ENCODE assay signal across 1 cellular context in the genomic region with DNA sequence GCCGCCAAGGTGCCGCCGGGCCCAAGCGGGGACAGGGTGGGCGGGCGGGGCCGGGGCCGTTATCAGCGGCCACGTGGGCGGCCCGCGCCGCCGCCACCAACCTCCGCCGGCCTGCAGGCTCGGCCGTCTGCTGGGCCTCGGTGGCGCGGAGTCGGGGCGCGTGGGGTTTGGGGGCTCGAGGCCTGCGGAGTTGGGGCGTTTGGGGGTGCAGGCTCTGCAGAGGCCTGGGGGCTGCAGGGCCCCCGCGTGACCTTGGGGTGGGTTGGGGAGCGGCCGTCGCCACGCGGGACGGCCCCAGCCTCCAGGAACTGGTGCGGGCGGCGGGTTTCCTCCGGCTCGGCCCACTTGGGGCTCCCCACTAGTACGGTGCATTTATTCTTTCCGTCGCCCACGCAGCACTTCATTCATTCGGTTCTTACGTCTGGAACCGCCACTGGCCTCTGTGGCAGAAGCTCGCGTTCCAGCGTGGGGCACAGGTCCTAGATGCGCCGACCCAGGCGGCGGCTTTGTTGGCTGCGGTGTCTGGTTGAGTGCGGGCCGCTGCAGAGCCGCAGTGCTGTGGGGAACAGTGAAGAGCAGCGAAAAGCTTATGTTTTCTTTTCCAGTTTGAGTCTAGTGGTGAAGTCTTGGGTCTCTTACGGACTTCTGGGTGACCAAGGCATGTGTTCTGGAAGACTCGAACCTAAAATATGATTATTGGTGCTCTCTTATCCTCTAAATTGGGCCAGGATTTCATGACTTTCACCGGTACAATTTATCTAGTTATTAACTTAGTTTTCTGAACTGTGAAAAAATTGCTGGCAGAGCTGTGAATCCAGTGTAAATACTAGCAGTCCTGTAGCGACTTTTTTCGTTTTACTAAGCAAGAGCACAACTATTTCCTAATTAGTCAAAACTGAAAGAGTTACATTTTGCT.
A peak's percentile ranks its signal among the peaks of the same experiment; 100 is the strongest.
TF ChIP-seq lines count a peak whose summit lies in the region.

No MANE protein-coding gene starts in this region.

TF ChIP-seq in K562, 482 proteins besides CTCF, POLR2A, EP300 and RAD21 (continued from another document and continues in another):
- no peak for TF ChIP-seq ZNF280B (CRISPR knock-in tag; IDR thresholded peaks at IDR 0.05)
- no peak for TF ChIP-seq SPI1 (IDR thresholded peaks at IDR 0.05; ENCODE audit: borderline replicate concordance, low read depth, low read length)
- no peak for TF ChIP-seq ZNF699 (CRISPR knock-in tag; IDR thresholded peaks at IDR 0.05; ENCODE audit: insufficient replicate concordance)
- TF ChIP-seq MITF (IDR thresholded peaks at IDR 0.05): no peak
- TF ChIP-seq GATAD2A (IDR thresholded peaks at IDR 0.05): no peak
- no peak for TF ChIP-seq MCM5 (IDR thresholded peaks at IDR 0.05; ENCODE audit: low read depth)
- TF ChIP-seq, protein P1, sequence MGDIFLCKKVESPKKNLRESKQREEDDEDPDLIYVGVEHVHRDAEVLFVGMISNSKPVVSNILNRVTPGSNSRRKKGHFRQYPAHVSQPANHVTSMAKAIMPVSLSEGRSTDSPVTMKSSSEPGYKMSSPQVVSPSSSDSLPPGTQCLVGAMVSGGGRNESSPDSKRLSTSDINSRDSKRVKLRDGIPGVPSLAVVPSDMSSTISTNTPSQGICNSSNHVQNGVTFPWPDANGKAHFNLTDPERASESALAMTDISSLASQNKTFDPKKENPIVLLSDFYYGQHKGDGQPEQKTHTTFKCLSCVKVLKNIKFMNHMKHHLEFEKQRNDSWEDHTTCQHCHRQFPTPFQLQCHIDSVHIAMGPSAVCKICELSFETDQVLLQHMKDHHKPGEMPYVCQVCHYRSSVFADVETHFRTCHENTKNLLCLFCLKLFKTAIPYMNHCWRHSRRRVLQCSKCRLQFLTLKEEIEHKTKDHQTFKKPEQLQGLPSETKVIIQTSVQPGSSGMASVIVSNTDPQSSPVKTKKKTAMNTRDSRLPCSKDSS (IDR thresholded peaks at IDR 0.05; ENCODE audit: low read depth, partially characterized antibody): no peak
- no peak for TF ChIP-seq HDAC6 (IDR thresholded peaks at IDR 0.05; ENCODE audit: low read depth, low read length)
- TF ChIP-seq POU5F1 (IDR thresholded peaks at IDR 0.05; ENCODE audit: borderline replicate concordance, low read depth, low read length, partially characterized antibody): no peak
- TF ChIP-seq STAG1 (CRISPR knock-in tag; IDR thresholded peaks at IDR 0.05; ENCODE audit: borderline replicate concordance): no peak
- no peak for TF ChIP-seq ZBTB7A (IDR thresholded peaks at IDR 0.05; ENCODE audit: borderline replicate concordance, control insufficient read depth, low read depth, low read length)
- TF ChIP-seq ZNF785 (CRISPR knock-in tag; IDR thresholded peaks at IDR 0.05): no peak
- TF ChIP-seq ELF4 (CRISPR knock-in tag; IDR thresholded peaks at IDR 0.05): no peak
- peak; percentile 22 to 45; a peak in 1 of 4 replicates for TF ChIP-seq TBL1XR1 (IDR thresholded peaks at IDR 0.05; ENCODE audit: low read length in 2 of 2)
- no peak; a peak in 1 of 4 replicates for TF ChIP-seq ZMIZ1 (IDR thresholded peaks at IDR 0.05; ENCODE audit: low read depth in 2 of 2, low read length in 2 of 2)
- TF ChIP-seq PYGO2 (tag; IDR thresholded peaks at IDR 0.05): no peak
- TF ChIP-seq, protein P2, sequence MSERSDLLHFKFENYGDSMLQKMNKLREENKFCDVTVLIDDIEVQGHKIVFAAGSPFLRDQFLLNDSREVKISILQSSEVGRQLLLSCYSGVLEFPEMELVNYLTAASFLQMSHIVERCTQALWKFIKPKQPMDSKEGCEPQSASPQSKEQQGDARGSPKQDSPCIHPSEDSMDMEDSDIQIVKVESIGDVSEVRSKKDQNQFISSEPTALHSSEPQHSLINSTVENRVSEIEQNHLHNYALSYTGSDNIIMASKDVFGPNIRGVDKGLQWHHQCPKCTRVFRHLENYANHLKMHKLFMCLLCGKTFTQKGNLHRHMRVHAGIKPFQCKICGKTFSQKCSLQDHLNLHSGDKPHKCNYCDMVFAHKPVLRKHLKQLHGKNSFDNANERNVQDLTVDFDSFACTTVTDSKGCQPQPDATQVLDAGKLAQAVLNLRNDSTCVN (CRISPR knock-in tag; IDR thresholded peaks at IDR 0.05): no peak
- no peak for TF ChIP-seq ZFP30 (CRISPR knock-in tag; IDR thresholded peaks at IDR 0.05; ENCODE audit: borderline replicate concordance)
- no peak for TF ChIP-seq ZNF140 (CRISPR knock-in tag; IDR thresholded peaks at IDR 0.05)
- TF ChIP-seq, protein P3, sequence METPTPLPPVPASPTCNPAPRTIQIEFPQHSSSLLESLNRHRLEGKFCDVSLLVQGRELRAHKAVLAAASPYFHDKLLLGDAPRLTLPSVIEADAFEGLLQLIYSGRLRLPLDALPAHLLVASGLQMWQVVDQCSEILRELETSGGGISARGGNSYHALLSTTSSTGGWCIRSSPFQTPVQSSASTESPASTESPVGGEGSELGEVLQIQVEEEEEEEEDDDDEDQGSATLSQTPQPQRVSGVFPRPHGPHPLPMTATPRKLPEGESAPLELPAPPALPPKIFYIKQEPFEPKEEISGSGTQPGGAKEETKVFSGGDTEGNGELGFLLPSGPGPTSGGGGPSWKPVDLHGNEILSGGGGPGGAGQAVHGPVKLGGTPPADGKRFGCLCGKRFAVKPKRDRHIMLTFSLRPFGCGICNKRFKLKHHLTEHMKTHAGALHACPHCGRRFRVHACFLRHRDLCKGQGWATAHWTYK (CRISPR knock-in tag; IDR thresholded peaks at IDR 0.05): peak; percentile 89; the same call in 1 of the 2 replicates
- TF ChIP-seq FUS (optimal IDR thresholded peaks at IDR 0.05; ENCODE audit: low read depth, low read length): no peak
- TF ChIP-seq XRCC5 (IDR thresholded peaks at IDR 0.05; ENCODE audit: low read depth, low read length): no peak
- TF ChIP-seq, protein P4, sequence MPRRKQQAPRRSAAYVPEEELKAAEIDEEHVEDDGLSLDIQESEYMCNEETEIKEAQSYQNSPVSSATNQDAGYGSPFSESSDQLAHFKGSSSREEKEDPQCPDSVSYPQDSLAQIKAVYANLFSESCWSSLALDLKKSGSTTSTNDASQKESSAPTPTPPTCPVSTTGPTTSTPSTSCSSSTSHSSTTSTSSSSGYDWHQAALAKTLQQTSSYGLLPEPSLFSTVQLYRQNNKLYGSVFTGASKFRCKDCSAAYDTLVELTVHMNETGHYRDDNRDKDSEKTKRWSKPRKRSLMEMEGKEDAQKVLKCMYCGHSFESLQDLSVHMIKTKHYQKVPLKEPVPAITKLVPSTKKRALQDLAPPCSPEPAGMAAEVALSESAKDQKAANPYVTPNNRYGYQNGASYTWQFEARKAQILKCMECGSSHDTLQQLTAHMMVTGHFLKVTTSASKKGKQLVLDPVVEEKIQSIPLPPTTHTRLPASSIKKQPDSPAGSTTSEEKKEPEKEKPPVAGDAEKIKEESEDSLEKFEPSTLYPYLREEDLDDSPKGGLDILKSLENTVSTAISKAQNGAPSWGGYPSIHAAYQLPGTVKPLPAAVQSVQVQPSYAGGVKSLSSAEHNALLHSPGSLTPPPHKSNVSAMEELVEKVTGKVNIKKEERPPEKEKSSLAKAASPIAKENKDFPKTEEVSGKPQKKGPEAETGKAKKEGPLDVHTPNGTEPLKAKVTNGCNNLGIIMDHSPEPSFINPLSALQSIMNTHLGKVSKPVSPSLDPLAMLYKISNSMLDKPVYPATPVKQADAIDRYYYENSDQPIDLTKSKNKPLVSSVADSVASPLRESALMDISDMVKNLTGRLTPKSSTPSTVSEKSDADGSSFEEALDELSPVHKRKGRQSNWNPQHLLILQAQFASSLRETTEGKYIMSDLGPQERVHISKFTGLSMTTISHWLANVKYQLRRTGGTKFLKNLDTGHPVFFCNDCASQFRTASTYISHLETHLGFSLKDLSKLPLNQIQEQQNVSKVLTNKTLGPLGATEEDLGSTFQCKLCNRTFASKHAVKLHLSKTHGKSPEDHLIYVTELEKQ (CRISPR knock-in tag; IDR thresholded peaks at IDR 0.05): no peak
- no peak for TF ChIP-seq CREB3L1 (IDR thresholded peaks at IDR 0.05; ENCODE audit: borderline replicate concordance, low read depth)
- TF ChIP-seq, protein P5, sequence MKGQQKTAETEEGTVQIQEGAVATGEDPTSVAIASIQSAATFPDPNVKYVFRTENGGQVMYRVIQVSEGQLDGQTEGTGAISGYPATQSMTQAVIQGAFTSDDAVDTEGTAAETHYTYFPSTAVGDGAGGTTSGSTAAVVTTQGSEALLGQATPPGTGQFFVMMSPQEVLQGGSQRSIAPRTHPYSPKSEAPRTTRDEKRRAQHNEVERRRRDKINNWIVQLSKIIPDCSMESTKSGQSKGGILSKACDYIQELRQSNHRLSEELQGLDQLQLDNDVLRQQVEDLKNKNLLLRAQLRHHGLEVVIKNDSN (CRISPR knock-in tag; IDR thresholded peaks at IDR 0.05): no peak
- no peak for TF ChIP-seq TEAD1 (CRISPR knock-in tag; IDR thresholded peaks at IDR 0.05)
- TF ChIP-seq PRMT5 (CRISPR knock-in tag; IDR thresholded peaks at IDR 0.05): no peak
- TF ChIP-seq RBM22 (IDR thresholded peaks at IDR 0.05; ENCODE audit: low read depth, low read length, poor library complexity, severe bottlenecking): no peak
- peak; percentile 13; the same call in 1 of the 2 replicates for TF ChIP-seq ARID2 (IDR thresholded peaks at IDR 0.05)
- TF ChIP-seq RBM17 (IDR thresholded peaks at IDR 0.05; ENCODE audit: borderline replicate concordance, low read depth, low read length): no peak
- no peak for TF ChIP-seq GATA2 (CRISPR knock-in tag; IDR thresholded peaks at IDR 0.05)
- peak; percentile 98 for TF ChIP-seq RBBP5 (IDR thresholded peaks at IDR 0.05; ENCODE audit: borderline replicate concordance, insufficient read depth, low read length, poor library complexity, severe bottlenecking)
- no peak for TF ChIP-seq SMARCB1 (IDR thresholded peaks at IDR 0.05; ENCODE audit: insufficient read length, low read depth)
- TF ChIP-seq, protein P6, sequence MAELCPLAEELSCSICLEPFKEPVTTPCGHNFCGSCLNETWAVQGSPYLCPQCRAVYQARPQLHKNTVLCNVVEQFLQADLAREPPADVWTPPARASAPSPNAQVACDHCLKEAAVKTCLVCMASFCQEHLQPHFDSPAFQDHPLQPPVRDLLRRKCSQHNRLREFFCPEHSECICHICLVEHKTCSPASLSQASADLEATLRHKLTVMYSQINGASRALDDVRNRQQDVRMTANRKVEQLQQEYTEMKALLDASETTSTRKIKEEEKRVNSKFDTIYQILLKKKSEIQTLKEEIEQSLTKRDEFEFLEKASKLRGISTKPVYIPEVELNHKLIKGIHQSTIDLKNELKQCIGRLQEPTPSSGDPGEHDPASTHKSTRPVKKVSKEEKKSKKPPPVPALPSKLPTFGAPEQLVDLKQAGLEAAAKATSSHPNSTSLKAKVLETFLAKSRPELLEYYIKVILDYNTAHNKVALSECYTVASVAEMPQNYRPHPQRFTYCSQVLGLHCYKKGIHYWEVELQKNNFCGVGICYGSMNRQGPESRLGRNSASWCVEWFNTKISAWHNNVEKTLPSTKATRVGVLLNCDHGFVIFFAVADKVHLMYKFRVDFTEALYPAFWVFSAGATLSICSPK (IDR thresholded peaks at IDR 0.05; ENCODE audit: borderline replicate concordance): peak; percentile 61; the same call in 1 of the 2 replicates
- no peak for TF ChIP-seq RAD51 (IDR thresholded peaks at IDR 0.05; ENCODE audit: borderline replicate concordance, low read depth)
